13 cellular contexts compared by ENCODE assay signal in the genomic region with DNA sequence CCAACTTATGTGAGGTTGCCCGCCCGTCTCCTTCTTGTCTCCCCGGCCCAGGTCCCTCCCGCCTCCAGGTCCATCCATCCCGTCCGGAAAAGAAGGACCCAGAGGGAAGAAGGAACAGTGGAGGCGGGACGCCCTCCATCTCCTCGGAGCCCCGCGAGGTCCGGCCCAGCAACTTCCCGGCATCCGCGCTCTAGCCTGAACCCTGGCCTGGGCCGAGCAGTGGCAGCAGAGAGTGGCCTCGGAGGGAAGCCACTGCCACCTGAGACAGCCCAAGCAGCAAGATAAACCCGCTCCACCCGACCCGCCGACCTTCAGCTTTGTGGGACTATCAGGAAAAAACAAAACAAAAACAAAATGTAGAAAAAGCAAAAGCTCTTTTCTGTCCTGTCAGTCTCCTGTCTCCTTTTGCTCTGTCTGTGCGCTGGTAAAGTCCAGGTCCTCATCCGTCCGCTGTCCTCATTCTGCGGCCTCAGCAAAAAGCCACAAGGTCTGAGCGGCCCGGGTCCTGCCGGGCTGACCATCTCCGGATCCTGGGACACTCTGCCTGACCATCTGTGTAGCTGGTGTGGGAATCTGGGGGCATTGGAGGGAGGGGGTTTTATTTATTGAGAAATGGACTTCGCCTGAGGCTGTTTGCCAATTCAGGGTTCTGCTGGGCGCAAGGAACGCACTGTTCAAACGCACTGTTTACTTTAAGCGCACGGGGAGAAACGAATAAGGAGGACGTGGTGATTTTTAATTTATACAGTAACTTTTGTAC. TPM values are rescaled to one million over a fixed set of nuclear protein-coding genes. Genes with fewer than 3 reads are reported as not detected.
A peak's percentile ranks its signal among the peaks of the same experiment; 100 is the strongest.
DNase-seq lines count a peak whose midpoint lies in the region; ATAC-seq and TF ChIP-seq lines count a peak whose summit lies in the region.
"Had no signal": no experiment of that assay in that cellular context is flagged by ENCODE, and none has a peak within 500 bp of the region (broad histone marks: within the 10 kb centered on the region; RNA-seq: fewer than 3 reads in every experiment).

No MANE protein-coding gene starts in this region.

- no peak for ATAC-seq in stimulated activated naive CD8-positive, alpha-beta T cell treated with anti-CD3 and anti-CD28 coated beads, Interleukin-15, Interleukin-2, amounts not matched to agents 100 U/mL and 50 U/mL, for 24 hours
- ATAC-seq in GM18502 (IDR thresholded peaks at IDR 0.05; ENCODE audit: poor library complexity, unreplicated experiment) = no peak
- no peak for ATAC-seq in HG02759 (IDR thresholded peaks at IDR 0.05; ENCODE audit: unreplicated experiment)
- ATAC-seq: body of pancreas, left colon had no signal

- intact Hi-C loops in activated T-helper 2 cell treated with anti-CD3 and anti-CD28 coated beads, Interferon-gamma antibody, Interleukin-2, Interleukin-4, amounts not matched to agents 10 μg/mL and 5 μg/mL and 100 μg/mL, durations not matched to agents 14 hours and 24 hours and 36 hours (cut with micrococcal nuclease) = no loop called here
- intact Hi-C loops in lower leg skin (cut with DNase I; ENCODE audit: low total_unique reads) = no loop called here

- peaks cover 53% of the 10 kb centered on the region for H3K4me1 Mint-ChIP-seq in stimulated activated naive CD8-positive, alpha-beta T cell treated with anti-CD3 and anti-CD28 coated beads, Interleukin-15, Interleukin-2, amounts not matched to agents 100 ng/mL and 50 ng/mL, for 24 hours (ENCODE audit: low read depth)
- peaks cover 27% of the 10 kb centered on the region for H3K4me1 Mint-ChIP-seq in activated T-helper 2 cell treated with anti-CD3 and anti-CD28 coated beads, Interferon-gamma antibody, Interleukin-2, Interleukin-4, amounts not matched to agents 10 μg/mL and 5 μg/mL and 100 μg/mL, durations not matched to agents 14 hours and 24 hours and 36 hours (ENCODE audit: low read depth)

- no peak for TF ChIP-seq POLR2A in lower leg skin (IDR thresholded peaks at IDR 0.05)

- no peak for DNase-seq in stimulated activated naive CD8-positive, alpha-beta T cell treated with anti-CD3 and anti-CD28 coated beads, Interleukin-15, Interleukin-2, amounts not matched to agents 100 U/mL and 50 U/mL, for 24 hours
- no peak for DNase-seq in activated T-helper 2 cell treated with anti-CD3 and anti-CD28 coated beads, Interferon-gamma antibody, Interleukin-2, Interleukin-4, amounts not matched to agents 10 μg/mL and 5 μg/mL and 100 μg/mL, durations not matched to agents 14 hours and 24 hours and 36 hours (ENCODE audit: low spot score)
- peak; percentile 11 to 84 for DNase-seq in lower leg skin (ENCODE audit: low spot score in 2 of 2)
- DNase-seq in NCI-H1092 (lab: John Stamatoyannopoulos, UW) = no peak
- DNase-seq in NCI-H510A (lab: John Stamatoyannopoulos, UW) = no peak
- DNase-seq: activated CD4-positive, CD25-positive, alpha-beta regulatory T cell treated with anti-CD3 and anti-CD28 coated beads, Interleukin-2, amount 50 U/mL, for 72 hours; body of pancreas; DMS 273 treated with DMSO at 0.1 percent for 48 hours; KG1; left colon had no signal

- WGBS in lower leg skin, 2 donors = 31 to 34% methylated on average over 33 to 37 of the region's 37 CpGs

- no peak overlapping the region for H3K4me3 Mint-ChIP-seq in stimulated activated naive CD8-positive, alpha-beta T cell treated with anti-CD3 and anti-CD28 coated beads, Interleukin-15, Interleukin-2, amounts not matched to agents 100 ng/mL and 50 ng/mL, for 24 hours
- no peak overlapping the region for H3K4me3 Mint-ChIP-seq in activated T-helper 2 cell treated with anti-CD3 and anti-CD28 coated beads, Interferon-gamma antibody, Interleukin-2, Interleukin-4, amounts not matched to agents 10 μg/mL and 5 μg/mL and 100 μg/mL, durations not matched to agents 14 hours and 24 hours and 36 hours (ENCODE audit: low read depth)

- no peak overlapping the region for H3K4me3 ChIP-seq in lower leg skin (ENCODE audit: low read depth, poor library complexity, severe bottlenecking)
- H3K4me3 ChIP-seq: body of pancreas had no signal

- no peaks in the 10 kb centered on the region for H3K9me3 Mint-ChIP-seq in stimulated activated naive CD8-positive, alpha-beta T cell treated with anti-CD3 and anti-CD28 coated beads, Interleukin-15, Interleukin-2, amounts not matched to agents 100 ng/mL and 50 ng/mL, for 24 hours
- no peaks in the 10 kb centered on the region for H3K9me3 Mint-ChIP-seq in activated T-helper 2 cell treated with anti-CD3 and anti-CD28 coated beads, Interferon-gamma antibody, Interleukin-2, Interleukin-4, amounts not matched to agents 10 μg/mL and 5 μg/mL and 100 μg/mL, durations not matched to agents 14 hours and 24 hours and 36 hours

- TF ChIP-seq CTCF in lower leg skin (IDR thresholded peaks at IDR 0.05) = no peak

- peaks cover 5% of the 10 kb centered on the region for H3K36me3 Mint-ChIP-seq in stimulated activated naive CD8-positive, alpha-beta T cell treated with anti-CD3 and anti-CD28 coated beads, Interleukin-15, Interleukin-2, amounts not matched to agents 100 ng/mL and 50 ng/mL, for 24 hours (ENCODE audit: low read depth)
- H3K36me3 Mint-ChIP-seq in activated T-helper 2 cell treated with anti-CD3 and anti-CD28 coated beads, Interferon-gamma antibody, Interleukin-2, Interleukin-4, amounts not matched to agents 10 μg/mL and 5 μg/mL and 100 μg/mL, durations not matched to agents 14 hours and 24 hours and 36 hours (ENCODE audit: low read depth) = peaks cover 6% of the 10 kb centered on the region

- H3K27me3 Mint-ChIP-seq in stimulated activated naive CD8-positive, alpha-beta T cell treated with anti-CD3 and anti-CD28 coated beads, Interleukin-15, Interleukin-2, amounts not matched to agents 100 ng/mL and 50 ng/mL, for 24 hours = peaks cover 93% of the 10 kb centered on the region
- H3K27me3 Mint-ChIP-seq in activated T-helper 2 cell treated with anti-CD3 and anti-CD28 coated beads, Interferon-gamma antibody, Interleukin-2, Interleukin-4, amounts not matched to agents 10 μg/mL and 5 μg/mL and 100 μg/mL, durations not matched to agents 14 hours and 24 hours and 36 hours (ENCODE audit: low read depth) = peaks cover 91% of the 10 kb centered on the region

- peak overlapping the region; percentile 50 for H3K27ac Mint-ChIP-seq in stimulated activated naive CD8-positive, alpha-beta T cell treated with anti-CD3 and anti-CD28 coated beads, Interleukin-15, Interleukin-2, amounts not matched to agents 100 ng/mL and 50 ng/mL, for 24 hours
- peak overlapping the region; percentile 26 for H3K27ac Mint-ChIP-seq in activated T-helper 2 cell treated with anti-CD3 and anti-CD28 coated beads, Interferon-gamma antibody, Interleukin-2, Interleukin-4, amounts not matched to agents 10 μg/mL and 5 μg/mL and 100 μg/mL, durations not matched to agents 14 hours and 24 hours and 36 hours

RNA-seq across cellular contexts. Expression of a gene that starts 3.1 kb away (rescaled TPM):
- total RNA-seq in activated T-helper 2 cell treated with anti-CD3 and anti-CD28 coated beads, Interferon-gamma antibody, Interleukin-2, Interleukin-4, amounts not matched to agents 10 μg/mL and 5 μg/mL and 100 μg/mL, durations not matched to agents 14 hours and 24 hours and 36 hours = 0.09 TPM in 1 of 2 replicates, not detected in the other
- total RNA-seq in lower leg skin = 1 to 10 TPM in 2 of 4 donors, under 1 TPM in 2; 0.23 to 1.4 (median 0.79) TPM
- total RNA-seq: body of pancreas had no signal

RNA-seq across cellular contexts. Expression of a gene that starts 14.3 kb away (rescaled TPM):
- 0.14 TPM in 1 of 2 replicates, not detected in the other for total RNA-seq in activated T-helper 2 cell treated with anti-CD3 and anti-CD28 coated beads, Interferon-gamma antibody, Interleukin-2, Interleukin-4, amounts not matched to agents 10 μg/mL and 5 μg/mL and 100 μg/mL, durations not matched to agents 14 hours and 24 hours and 36 hours
- total RNA-seq in lower leg skin = under 1 TPM in 3 of 4 donors, not detected in 1; 0.17 to 0.42 (median 0.19) TPM
- total RNA-seq: body of pancreas had no signal

Comparison
In these comparisons a context has a peak if more than half of its experiments do, and no peak if none do; other contexts are left out.
1. DNase-seq: peak in lower leg skin (2 of 2); none in stimulated activated naive CD8-positive, alpha-beta T cell treated with anti-CD3 and anti-CD28 coated beads, Interleukin-15, Interleukin-2, amounts not matched to agents 100 U/mL and 50 U/mL, for 24 hours (single experiment), activated T-helper 2 cell treated with anti-CD3 and anti-CD28 coated beads, Interferon-gamma antibody, Interleukin-2, Interleukin-4, amounts not matched to agents 10 μg/mL and 5 μg/mL and 100 μg/mL, durations not matched to agents 14 hours and 24 hours and 36 hours (single experiment), NCI-H1092 (single experiment) and NCI-H510A (single experiment).